22 cellular contexts compared by ENCODE assay signal in the genomic region with DNA sequence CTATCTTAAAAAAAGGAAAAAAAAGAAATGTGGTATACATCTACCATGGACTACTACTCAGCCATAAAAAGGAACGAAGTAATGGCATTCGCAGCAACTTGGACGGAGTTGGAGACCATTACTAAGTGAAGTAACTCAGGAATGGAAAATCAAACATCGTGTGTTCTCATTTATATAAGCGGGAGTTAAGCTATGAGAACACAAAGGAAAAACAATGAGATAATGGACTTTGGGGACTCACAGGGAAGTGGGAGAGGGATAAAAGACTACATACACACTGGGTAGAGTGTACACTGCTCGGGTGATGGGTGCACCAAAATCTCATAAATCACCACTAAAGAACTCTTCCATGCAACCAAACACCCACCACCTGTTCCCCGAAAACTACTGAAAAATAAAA.
"Had no signal": no experiment of that assay in that cellular context is flagged by ENCODE, and none has a peak within 500 bp of the region (broad histone marks: within the 10 kb centered on the region; RNA-seq: fewer than 3 reads in every experiment).

No MANE protein-coding gene starts in this region.

- DNase-seq: colonic mucosa; dorsolateral prefrontal cortex; effector CD8-positive, alpha-beta T cell; gastrocnemius medialis; heart right ventricle; hypothalamus; kidney glomerular epithelial cell; natural killer cell; occipital lobe; pancreas; spleen; stimulated activated CD4-positive, alpha-beta T cell treated with anti-CD3 and anti-CD28 coated beads, Interleukin-15, amount 100 ng/mL, for 24 hours; stimulated activated CD4-positive, alpha-beta T cell treated with anti-CD3 and anti-CD28 coated beads, Interleukin-1b, Interleukin-23, amount 100 ng/mL, for 48 hours; stimulated activated CD4-positive, alpha-beta T cell treated with anti-CD3 and anti-CD28 coated beads, Interleukin-4, amount 100 ng/mL, for 24 hours; stimulated activated naive B cell treated with anti-CD40 and anti-IgM and Interleukin-4, amounts not matched to agents 10 μg/mL and 1 μg/mL and 100 μg/mL, for 72 hours; stimulated activated naive CD8-positive, alpha-beta T cell treated with anti-CD3 and anti-CD28 coated beads, Interleukin-15, amount 100 ng/mL, for 72 hours; testis had no signal

- H3K27ac Mint-ChIP-seq: mesothelial cell of epicardium; stimulated activated naive B cell treated with anti-CD40 and anti-IgM and Interleukin-4, amounts not matched to agents 10 μg/mL and 1 μg/mL and 100 μg/mL, for 72 hours; stimulated activated naive CD8-positive, alpha-beta T cell treated with anti-CD3 and anti-CD28 coated beads, Interleukin-15, amount 100 ng/mL, for 72 hours had no signal

- H3K27me3 Mint-ChIP-seq: stimulated activated naive B cell treated with anti-CD40 and anti-IgM and Interleukin-4, amounts not matched to agents 10 μg/mL and 1 μg/mL and 100 μg/mL, for 72 hours; stimulated activated naive CD8-positive, alpha-beta T cell treated with anti-CD3 and anti-CD28 coated beads, Interleukin-15, amount 100 ng/mL, for 72 hours had no signal

- H3K9me3 ChIP-seq: colonic mucosa, esophagus muscularis mucosa, gastrocnemius medialis, heart right ventricle, pancreas, prostate gland, spleen, testis, tibial nerve had no signal

- ATAC-seq: gastrocnemius medialis; natural killer cell; pancreas; sciatic nerve; stimulated activated naive B cell treated with anti-CD40 and anti-IgM and Interleukin-4, amounts not matched to agents 10 μg/mL and 1 μg/mL and 100 μg/mL, for 72 hours; stimulated activated naive CD8-positive, alpha-beta T cell treated with anti-CD3 and anti-CD28 coated beads, Interleukin-15, amount 100 ng/mL, for 72 hours had no signal

- H3K36me3 Mint-ChIP-seq: natural killer cell had no signal

- H3K4me3 Mint-ChIP-seq: mesothelial cell of epicardium; natural killer cell; stimulated activated naive B cell treated with anti-CD40 and anti-IgM and Interleukin-4, amounts not matched to agents 10 μg/mL and 1 μg/mL and 100 μg/mL, for 72 hours; stimulated activated naive CD8-positive, alpha-beta T cell treated with anti-CD3 and anti-CD28 coated beads, Interleukin-15, amount 100 ng/mL, for 72 hours had no signal

- H3K9me3 Mint-ChIP-seq: mesothelial cell of epicardium; natural killer cell; stimulated activated naive B cell treated with anti-CD40 and anti-IgM and Interleukin-4, amounts not matched to agents 10 μg/mL and 1 μg/mL and 100 μg/mL, for 72 hours; stimulated activated naive CD8-positive, alpha-beta T cell treated with anti-CD3 and anti-CD28 coated beads, Interleukin-15, amount 100 ng/mL, for 72 hours had no signal
